15 cellular contexts compared by ENCODE assay signal in genomic region chr2:102137138-102137537, GRCh38. TPM values are rescaled to one million over a fixed set of nuclear protein-coding genes. Genes with fewer than 3 reads are reported as not detected.
DNase-seq lines count a peak whose midpoint lies in the region; ATAC-seq and TF ChIP-seq lines count a peak whose summit lies in the region.
"Had no signal": no experiment of that assay in that cellular context is flagged by ENCODE, and none has a peak within 500 bp of the region (broad histone marks: within the 10 kb centered on the region; RNA-seq: fewer than 3 reads in every experiment).

No MANE protein-coding gene starts in this region.

- H3K4me3 ChIP-seq in Caco-2 (ENCODE audit: low read depth, low read length) = no peak overlapping the region
- H3K4me3 ChIP-seq: heart right ventricle, right atrium auricular region had no signal

- no TSS peak for BruUV-seq in Caco-2 (replicated peaks; lab: Mats Ljungman, UMichigan)

- peaks cover 26% of the 10 kb centered on the region for H3K27me3 Mint-ChIP-seq in activated naive CD4-positive, alpha-beta T cell treated with anti-CD3 and anti-CD28 coated beads for 36 hours (ENCODE audit: low read depth)
- H3K27me3 Mint-ChIP-seq in activated naive CD4-positive, alpha-beta T cell treated with anti-CD3 and anti-CD28 coated beads, Interleukin-2, amount 10 ng/mL, durations not matched to agents 7 days and 5 days = peaks cover 23% of the 10 kb centered on the region
- no peaks in the 10 kb centered on the region for H3K27me3 Mint-ChIP-seq in Caco-2 (ENCODE audit: insufficient read depth, unreplicated experiment)

- H3K4me3 Mint-ChIP-seq in activated naive CD4-positive, alpha-beta T cell treated with anti-CD3 and anti-CD28 coated beads for 36 hours = no peak overlapping the region
- no peak overlapping the region for H3K4me3 Mint-ChIP-seq in activated naive CD4-positive, alpha-beta T cell treated with anti-CD3 and anti-CD28 coated beads, Interleukin-2, amount 10 ng/mL, durations not matched to agents 7 days and 5 days
- no peak overlapping the region for H3K4me3 Mint-ChIP-seq in Caco-2 (ENCODE audit: unreplicated experiment)
- H3K4me3 Mint-ChIP-seq: activated naive CD8-positive, alpha-beta T cell treated with anti-CD3 and anti-CD28 coated beads, Interleukin-2, amount 10 ng/mL, durations not matched to agents 7 days and 5 days; neural crest cell had no signal

- TF ChIP-seq CTCF in Caco-2 (IDR thresholded peaks at IDR 0.05; ENCODE audit: insufficient read depth in 1 of 2, low read depth in 1 of 2, low read length in 1 of 2, severe bottlenecking in 1 of 2, unreplicated experiment in 1 of 2) = no peak

- peaks cover 39% of the 10 kb centered on the region for H3K4me1 Mint-ChIP-seq in activated naive CD4-positive, alpha-beta T cell treated with anti-CD3 and anti-CD28 coated beads for 36 hours (ENCODE audit: low read depth)
- peaks cover 19% of the 10 kb centered on the region for H3K4me1 Mint-ChIP-seq in activated naive CD4-positive, alpha-beta T cell treated with anti-CD3 and anti-CD28 coated beads, Interleukin-2, amount 10 ng/mL, durations not matched to agents 7 days and 5 days
- peaks cover 6% of the 10 kb centered on the region for H3K4me1 Mint-ChIP-seq in Caco-2 (ENCODE audit: low read depth, unreplicated experiment)

- H3K36me3 ChIP-seq in Caco-2 (ENCODE audit: control insufficient read depth, insufficient read depth, low read length) = no peaks in the 10 kb centered on the region
- H3K36me3 ChIP-seq: heart right ventricle, right atrium auricular region had no signal

- DNase-seq in activated naive CD4-positive, alpha-beta T cell treated with anti-CD3 and anti-CD28 coated beads for 36 hours = peak; percentile 72
- DNase-seq in activated naive CD4-positive, alpha-beta T cell treated with anti-CD3 and anti-CD28 coated beads, Interleukin-2, amount 10 ng/mL, durations not matched to agents 7 days and 5 days = no peak
- DNase-seq in activated CD8-positive, alpha-beta memory T cell treated with anti-CD3 and anti-CD28 coated beads, Interleukin-2, amount 50 U/mL, for 48 hours = peak; percentile 69
- DNase-seq in kidney tubule cell (ENCODE audit: low spot score) = peak; percentile 75
- peak; percentile 22 for DNase-seq in stimulated activated naive CD8-positive, alpha-beta T cell treated with anti-CD3 and anti-CD28 coated beads, Interleukin-15, Interleukin-2, amounts not matched to agents 100 U/mL and 50 U/mL, for 24 hours
- DNase-seq in Caco-2 = no peak
- DNase-seq: activated naive CD8-positive, alpha-beta T cell treated with anti-CD3 and anti-CD28 coated beads, Interleukin-2, amount 10 ng/mL, durations not matched to agents 7 days and 5 days; heart right ventricle; islet precursor cell; KG1; mesendoderm had no signal

- H3K9me3 Mint-ChIP-seq in activated naive CD4-positive, alpha-beta T cell treated with anti-CD3 and anti-CD28 coated beads for 36 hours = peaks cover 11% of the 10 kb centered on the region
- peaks cover 5% of the 10 kb centered on the region for H3K9me3 Mint-ChIP-seq in activated naive CD4-positive, alpha-beta T cell treated with anti-CD3 and anti-CD28 coated beads, Interleukin-2, amount 10 ng/mL, durations not matched to agents 7 days and 5 days
- no peaks in the 10 kb centered on the region for H3K9me3 Mint-ChIP-seq in Caco-2 (ENCODE audit: unreplicated experiment)

- intact Hi-C loops in activated naive CD4-positive, alpha-beta T cell treated with anti-CD3 and anti-CD28 coated beads for 36 hours (cut with micrococcal nuclease) = loop anchor here (1.0 kb wide), 9 partner anchors 9 to 237 kb away; no protein-coding TSS in a partner anchor
- intact Hi-C loops in Caco-2 (cut with micrococcal nuclease; ENCODE audit: unreplicated experiment) = no loop called here

- ATAC-seq in stimulated activated naive CD8-positive, alpha-beta T cell treated with anti-CD3 and anti-CD28 coated beads, Interleukin-15, Interleukin-2, amounts not matched to agents 100 U/mL and 50 U/mL, for 24 hours = peak; percentile 91
- no peak for ATAC-seq in GM21717 (IDR thresholded peaks at IDR 0.05; ENCODE audit: unreplicated experiment)
- ATAC-seq in GM19035 (IDR thresholded peaks at IDR 0.05; ENCODE audit: unreplicated experiment) = no peak
- ATAC-seq: heart right ventricle had no signal

- H3K9me3 ChIP-seq in Caco-2 = no peaks in the 10 kb centered on the region
- H3K9me3 ChIP-seq: right atrium auricular region had no signal

- peak overlapping the region; percentile 62 for H3K27ac Mint-ChIP-seq in activated naive CD4-positive, alpha-beta T cell treated with anti-CD3 and anti-CD28 coated beads for 36 hours
- H3K27ac Mint-ChIP-seq in activated naive CD4-positive, alpha-beta T cell treated with anti-CD3 and anti-CD28 coated beads, Interleukin-2, amount 10 ng/mL, durations not matched to agents 7 days and 5 days = no peak overlapping the region
- H3K27ac Mint-ChIP-seq in Caco-2 (ENCODE audit: unreplicated experiment) = no peak overlapping the region
- H3K27ac Mint-ChIP-seq: activated naive CD8-positive, alpha-beta T cell treated with anti-CD3 and anti-CD28 coated beads, Interleukin-2, amount 10 ng/mL, durations not matched to agents 7 days and 5 days had no signal

- no peaks in the 10 kb centered on the region for H3K4me1 ChIP-seq in Caco-2

- H3K36me3 Mint-ChIP-seq in activated naive CD4-positive, alpha-beta T cell treated with anti-CD3 and anti-CD28 coated beads for 36 hours (ENCODE audit: low read depth) = peaks cover 6% of the 10 kb centered on the region
- no peaks in the 10 kb centered on the region for H3K36me3 Mint-ChIP-seq in activated naive CD4-positive, alpha-beta T cell treated with anti-CD3 and anti-CD28 coated beads, Interleukin-2, amount 10 ng/mL, durations not matched to agents 7 days and 5 days
- no peaks in the 10 kb centered on the region for H3K36me3 Mint-ChIP-seq in Caco-2 (ENCODE audit: insufficient read depth, unreplicated experiment)

- CTCF ChIA-PET in activated naive CD4-positive, alpha-beta T cell treated with anti-CD3 and anti-CD28 coated beads for 36 hours (lab: Charles Lee) = interaction anchor here (1.0 to 2.3 kb wide), 6 partner anchors 10 to 138 kb away, joined by 3 to 9 read pairs (median 6); no protein-coding TSS in a partner anchor
- CTCF ChIA-PET in activated naive CD4-positive, alpha-beta T cell treated with anti-CD3 and anti-CD28 coated beads, Interleukin-2, amount 10 ng/mL, durations not matched to agents 7 days and 5 days (lab: Charles Lee) = no interaction called here
- CTCF ChIA-PET in Caco-2 (lab: Charles Lee) = no interaction called here

- no peaks in the 10 kb centered on the region for H3K27me3 ChIP-seq in Caco-2 (replicated peaks; ENCODE audit: control insufficient read depth, insufficient read depth, low read length)
- H3K27me3 ChIP-seq: heart right ventricle, right atrium auricular region had no signal

- POLR2A ChIA-PET in Caco-2 (lab: Charles Lee) = no interaction called here

RNA-seq across cellular contexts. Expression of gene IL1R1, which starts 5.4 kb away (rescaled TPM):
- 1 to 10 TPM; 5.7 to 6.7 TPM for total RNA-seq in activated naive CD4-positive, alpha-beta T cell treated with anti-CD3 and anti-CD28 coated beads for 36 hours
- total RNA-seq in Caco-2 (2022) = 23.5 and 25.0 TPM in 2 replicates

RNA-seq across cellular contexts. Expression of gene IL1RL2, which starts 49.7 kb away (rescaled TPM):
- total RNA-seq in activated naive CD4-positive, alpha-beta T cell treated with anti-CD3 and anti-CD28 coated beads for 36 hours = under 1 TPM; 0.30 to 0.91 TPM
- total RNA-seq in Caco-2 (2022) = not detected in 2 replicates
- total RNA-seq: activated naive CD8-positive, alpha-beta T cell treated with anti-CD3 and anti-CD28 coated beads, Interleukin-2, amount 10 ng/mL, durations not matched to agents 7 days and 5 days; neural crest cell had no signal

Comparison
In these comparisons a context has a peak if more than half of its experiments do, and no peak if none do; other contexts are left out.
1. DNase-seq: peak in activated naive CD4-positive, alpha-beta T cell treated with anti-CD3 and anti-CD28 coated beads for 36 hours (single experiment), activated CD8-positive, alpha-beta memory T cell treated with anti-CD3 and anti-CD28 coated beads, Interleukin-2, amount 50 U/mL, for 48 hours (single experiment), kidney tubule cell (single experiment) and stimulated activated naive CD8-positive, alpha-beta T cell treated with anti-CD3 and anti-CD28 coated beads, Interleukin-15, Interleukin-2, amounts not matched to agents 100 U/mL and 50 U/mL, for 24 hours (single experiment); none in activated naive CD4-positive, alpha-beta T cell treated with anti-CD3 and anti-CD28 coated beads, Interleukin-2, amount 10 ng/mL, durations not matched to agents 7 days and 5 days (single experiment) and Caco-2 (0 of 2).